In genomic region chr1:220680085-220680687, GRCh38 we compare ENCODE assay signal across 8 cellular contexts. TPM values are rescaled to one million over a fixed set of nuclear protein-coding genes. Genes with fewer than 3 reads are reported as not detected.
DNase-seq lines count a peak whose midpoint lies in the region; ATAC-seq, FAIRE-seq and TF ChIP-seq lines count a peak whose summit lies in the region.

No MANE protein-coding gene starts in this region.

- H3K36me3 ChIP-seq in heart right ventricle: no peaks in the 10 kb centered on the region
- no peaks in the 10 kb centered on the region for H3K36me3 ChIP-seq in small intestine (ENCODE audit: control insufficient read depth in 2 of 2, insufficient read depth in 2 of 2, low read length in 2 of 2)

- intact Hi-C loops in activated CD4-positive, alpha-beta T cell treated with anti-CD3 and anti-CD28 coated beads, Interleukin-2, amount 10 ng/mL, durations not matched to agents 24 days and 14 days (cut with micrococcal nuclease): loop anchor here (2.0 kb wide), 1 partner anchor 53 kb away; no protein-coding TSS in a partner anchor
- intact Hi-C loops in heart right ventricle (cut with DNase I): loop anchor here in 8 of 10 donors (1.0 to 10.0 kb wide), 6 partner anchors 52 to 97 kb away; no protein-coding TSS in a partner anchor

- ATAC-seq in GM18858 (IDR thresholded peaks at IDR 0.05; ENCODE audit: unreplicated experiment): peak; percentile 89
- ATAC-seq in HG02870 (IDR thresholded peaks at IDR 0.05; ENCODE audit: unreplicated experiment): peak; percentile 98
- peak in 7 of 8 donors; percentile 49 to 87 (median 73) for ATAC-seq in heart right ventricle

- peak; percentile 20 for DNase-seq in CMK (ENCODE audit: low read depth)
- peak; percentile 5 for DNase-seq in NCI-H1417 treated with DMSO at 0.1 percent for 48 hours (lab: John Stamatoyannopoulos, UW)
- peak; percentile 66 for DNase-seq in activated CD4-positive, alpha-beta T cell treated with anti-CD3 and anti-CD28 coated beads, Interleukin-2, amount 10 ng/mL, durations not matched to agents 24 days and 14 days
- DNase-seq in heart right ventricle: no peak
- DNase-seq in small intestine: peak; percentile 64
- DNase-seq in C1 segment of cervical spinal cord (lab: John Stamatoyannopoulos, UW): no peak

- H3K4me1 Mint-ChIP-seq in activated CD4-positive, alpha-beta T cell treated with anti-CD3 and anti-CD28 coated beads, Interleukin-2, amount 10 ng/mL, durations not matched to agents 24 days and 14 days: no peaks in the 10 kb centered on the region

- H3K27ac Mint-ChIP-seq in activated CD4-positive, alpha-beta T cell treated with anti-CD3 and anti-CD28 coated beads, Interleukin-2, amount 10 ng/mL, durations not matched to agents 24 days and 14 days: no peak overlapping the region

- H3K36me3 Mint-ChIP-seq in activated CD4-positive, alpha-beta T cell treated with anti-CD3 and anti-CD28 coated beads, Interleukin-2, amount 10 ng/mL, durations not matched to agents 24 days and 14 days (ENCODE audit: low read depth): no peaks in the 10 kb centered on the region

- H3K9me3 Mint-ChIP-seq in activated CD4-positive, alpha-beta T cell treated with anti-CD3 and anti-CD28 coated beads, Interleukin-2, amount 10 ng/mL, durations not matched to agents 24 days and 14 days: no peaks in the 10 kb centered on the region

- H3K27ac ChIP-seq in heart right ventricle: no peak overlapping the region
- H3K27ac ChIP-seq in small intestine (ENCODE audit: low read depth in 1 of 2, low read length in 1 of 2): no peak overlapping the region

- H3K9me3 ChIP-seq in heart right ventricle (no peaks in the 10 kb centered on the region), small intestine (ENCODE audit: control insufficient read depth, low read depth) (no peaks in the 10 kb centered on the region)

- FAIRE-seq in small intestine (lab: Jason Lieb, UNC): no peak

- H3K27me3 Mint-ChIP-seq in activated CD4-positive, alpha-beta T cell treated with anti-CD3 and anti-CD28 coated beads, Interleukin-2, amount 10 ng/mL, durations not matched to agents 24 days and 14 days: peaks cover 4% of the 10 kb centered on the region

- peak; percentile 65 to 88 (median 78) for TF ChIP-seq CTCF in heart right ventricle (IDR thresholded peaks at IDR 0.05)

- H3K27me3 ChIP-seq in heart right ventricle (no peaks in the 10 kb centered on the region), small intestine (ENCODE audit: control insufficient read depth in 2 of 2, insufficient read depth in 2 of 2, low read length in 2 of 2) (no peaks in the 10 kb centered on the region)

- H3K4me3 Mint-ChIP-seq in activated CD4-positive, alpha-beta T cell treated with anti-CD3 and anti-CD28 coated beads, Interleukin-2, amount 10 ng/mL, durations not matched to agents 24 days and 14 days: no peak overlapping the region

- 28 to 29% methylated on average over 7 of the region's 7 CpGs for WGBS in heart right ventricle, 2 donors
- WGBS in small intestine, 3 donors: 20 to 35% (median 27%) methylated on average over 7 of the region's 7 CpGs

- H3K4me1 ChIP-seq in heart right ventricle (peaks cover 0 to 6% (median 0%) of the 10 kb centered on the region in 9 donors), small intestine (ENCODE audit: control insufficient read depth in 2 of 2, insufficient read depth in 1 of 2, low read depth in 1 of 2, low read length in 1 of 2) (peaks cover 0 to 3% of the 10 kb centered on the region in 2 donors)

- no peak overlapping the region for H3K4me3 ChIP-seq in heart right ventricle
- H3K4me3 ChIP-seq in small intestine (ENCODE audit: low read depth in 1 of 2, low read length in 2 of 2): no peak overlapping the region

RNA-seq across cellular contexts. Expression of gene C1orf115, which starts 10.0 kb away (rescaled TPM):
- 0.05 TPM in 1 of 2 replicates, not detected in the other for total RNA-seq in activated CD4-positive, alpha-beta T cell treated with anti-CD3 and anti-CD28 coated beads, Interleukin-2, amount 10 ng/mL, durations not matched to agents 24 days and 14 days
- 10 to 100 TPM in 7 of 10 donors, 1 to 10 TPM in 3; 6.2 to 24.8 (median 12.5) TPM for total RNA-seq in heart right ventricle
- polyA plus RNA-seq in heart right ventricle (10 to 100 TPM; 13.3 to 20.0 TPM), small intestine (100 to 1,000 TPM in 2 of 3 donors, 10 to 100 TPM in 1; 60.5 to 456 (median 313) TPM)

Comparison
In these comparisons a context has a peak if more than half of its experiments do, and no peak if none do; other contexts are left out.
1. DNase-seq: peak in CMK (single experiment), NCI-H1417 treated with DMSO at 0.1 percent for 48 hours (single experiment), activated CD4-positive, alpha-beta T cell treated with anti-CD3 and anti-CD28 coated beads, Interleukin-2, amount 10 ng/mL, durations not matched to agents 24 days and 14 days (single experiment) and small intestine (single experiment); none in heart right ventricle (0 of 2) and C1 segment of cervical spinal cord (0 of 14).
2. Peak in every context shown above with its lines, with median percentiles within 50 percentile points of each other: ATAC-seq.